In the genomic region with DNA sequence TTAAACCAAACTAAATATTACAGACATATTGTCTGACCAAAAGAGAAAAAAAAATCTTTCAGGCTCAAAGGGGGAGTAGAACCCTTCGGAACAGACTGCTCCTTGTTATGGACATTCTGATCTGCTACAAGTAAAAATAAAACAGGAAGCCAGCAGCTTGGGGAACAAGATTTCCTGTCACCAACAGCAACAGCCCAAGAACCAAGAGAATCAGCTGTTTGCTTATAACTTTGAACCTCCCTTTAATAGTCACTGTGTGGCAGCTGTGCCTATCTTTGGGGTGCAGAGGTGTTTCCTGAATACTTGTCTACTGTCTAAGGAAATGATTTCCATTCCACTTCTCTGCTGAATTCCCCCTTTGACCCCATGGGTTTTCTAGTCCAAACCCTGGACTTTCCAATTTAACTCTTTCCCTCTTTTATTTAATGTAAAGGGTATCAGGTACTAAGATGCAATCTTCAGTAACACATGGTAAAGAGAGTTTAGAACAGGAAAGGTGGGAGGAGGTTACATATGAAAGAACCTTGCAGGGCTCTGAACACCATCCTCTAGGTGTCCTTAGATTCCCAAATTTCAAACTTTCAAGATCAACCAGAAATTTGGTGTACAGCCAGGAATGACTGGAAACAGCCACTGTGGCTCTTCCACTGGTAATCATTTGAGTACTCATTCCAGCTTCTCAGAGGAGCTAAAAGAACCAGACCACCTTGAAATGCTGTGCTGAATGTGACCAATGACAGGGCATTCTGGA, we compare ENCODE assay signal across 8 cellular contexts. TPM values are rescaled to one million over a fixed set of nuclear protein-coding genes. Genes with fewer than 3 reads are reported as not detected.
DNase-seq lines count a peak whose midpoint lies in the region; ATAC-seq and TF ChIP-seq lines count a peak whose summit lies in the region.

No MANE protein-coding gene starts in this region.

- ATAC-seq in lower lobe of right lung = peak; percentile 56 to 59
- no peak for ATAC-seq in HG03439 (IDR thresholded peaks at IDR 0.05; ENCODE audit: unreplicated experiment)

- H3K27ac ChIP-seq in mammary epithelial cell (ENCODE audit: insufficient read depth, low read depth, low read length) = no peak overlapping the region
- peak overlapping the region; percentile 86 for H3K27ac ChIP-seq in lower lobe of right lung
- H3K27ac ChIP-seq in urinary bladder (ENCODE audit: low read depth) = peak overlapping the region; percentile 66

- no peaks in the 10 kb centered on the region for H3K27me3 ChIP-seq in mammary epithelial cell (ENCODE audit: insufficient read depth, low read length)
- no peaks in the 10 kb centered on the region for H3K27me3 ChIP-seq in lower lobe of right lung (ENCODE audit: low read depth)

- H3K4me3 Mint-ChIP-seq in MCF 10A (ENCODE audit: unreplicated experiment) = no peak overlapping the region

- intact Hi-C loops in MCF 10A (cut with micrococcal nuclease) = no loop called here
- intact Hi-C loops in mammary epithelial cell (cut with micrococcal nuclease) = no loop called here
- intact Hi-C loops in lower lobe of right lung (cut with DNase I) = no loop called here

- no peaks in the 10 kb centered on the region for H4K20me1 ChIP-seq in mammary epithelial cell (ENCODE audit: insufficient read depth, low read length)

- in situ Hi-C loops in mammary epithelial cell (cut with MboI; ENCODE audit: low sequenced_read_pairs in 2 of 2) (no loop called here), astrocyte of the cerebellum (cut with HindIII; ENCODE audit: low sequenced_read_pairs) (no loop called here)

- no peaks in the 10 kb centered on the region for H3K9me3 ChIP-seq in mammary epithelial cell (replicated peaks; ENCODE audit: insufficient read depth, low read length)
- no peaks in the 10 kb centered on the region for H3K9me3 ChIP-seq in lower lobe of right lung

- CTCF ChIA-PET in MCF 10A (lab: Yijun Ruan, JAX) = interaction anchor here (0.6 to 1.2 kb wide), 6 partner anchors 9 to 253 kb away, joined by 3 to 5 read pairs (median 4); no protein-coding TSS in a partner anchor
- CTCF ChIA-PET in mammary epithelial cell (lab: Charles Lee; ENCODE audit: low non-redundant PET) = no interaction called here

- no peaks in the 10 kb centered on the region for H3K27me3 Mint-ChIP-seq in MCF 10A (ENCODE audit: insufficient read depth, unreplicated experiment)

- POLR2A ChIA-PET in MCF 10A (lab: Yijun Ruan, JAX) = interaction anchor here (0.6 to 1.5 kb wide), 2 partner anchors 59 to 238 kb away, joined by 3 read pairs; a partner anchor contains a TSS

- peaks cover 16% of the 10 kb centered on the region for H3K4me1 Mint-ChIP-seq in MCF 10A (ENCODE audit: insufficient read depth, unreplicated experiment)

- H3K79me2 ChIP-seq in mammary epithelial cell (ENCODE audit: insufficient read depth, low read length) = peaks cover 92% of the 10 kb centered on the region

- DNase-seq in MCF 10A (ENCODE audit: unreplicated experiment) (peak; percentile 18), mammary epithelial cell (no peak), astrocyte of the cerebellum (ENCODE audit: low read depth) (peak; percentile 44), lower lobe of right lung (no peak), iPS-NIHi7 (ENCODE audit: extremely low spot score) (no peak), COLO668 (lab: John Stamatoyannopoulos, UW; ENCODE audit: unreplicated experiment) (no peak)

- TF ChIP-seq CTCF in MCF 10A (IDR thresholded peaks at IDR 0.05; ENCODE audit: unreplicated experiment) (no peak), mammary epithelial cell (conservative IDR thresholded peaks at IDR 0.05 in 1 of 2, IDR thresholded peaks at IDR 0.05 in 1 of 2; ENCODE audit: extremely low read depth in 1 of 2, insufficient read depth in 1 of 2, low read depth in 1 of 2, low read length in 2 of 2) (peak in 1 of 2 donors; percentile 11), astrocyte of the cerebellum (IDR thresholded peaks at IDR 0.05; ENCODE audit: low read depth, low read length, missing control alignments) (peak; percentile 25), lower lobe of right lung (IDR thresholded peaks at IDR 0.05) (no peak)

- H3K36me3 ChIP-seq in mammary epithelial cell (ENCODE audit: insufficient read depth, low read length) (peaks cover 13% of the 10 kb centered on the region), lower lobe of right lung (peaks cover 16% of the 10 kb centered on the region), urinary bladder (ENCODE audit: insufficient read depth) (no peaks in the 10 kb centered on the region)

- no peak overlapping the region for H2AFZ ChIP-seq in mammary epithelial cell (ENCODE audit: low read depth, low read length)

- H3K27ac Mint-ChIP-seq in MCF 10A (ENCODE audit: low read depth, unreplicated experiment) = no peak overlapping the region

- 50% methylated on average over 1 of the region's 1 CpG for WGBS in mammary epithelial cell (ENCODE audit: low coverage, missing lambda C conversion rate)
- WGBS in urinary bladder = 13% methylated on average over 1 of the region's 1 CpG

- H3K36me3 Mint-ChIP-seq in MCF 10A (ENCODE audit: insufficient read depth, unreplicated experiment) = peaks cover 38% of the 10 kb centered on the region

- H3K9ac ChIP-seq in mammary epithelial cell (ENCODE audit: insufficient read depth, low read length) = no peak overlapping the region

- no peaks in the 10 kb centered on the region for H3K9me3 Mint-ChIP-seq in MCF 10A (ENCODE audit: unreplicated experiment)

- dilution Hi-C loops in mammary epithelial cell (cut with HindIII; ENCODE audit: low sequenced_read_pairs) = no loop called here

- H3K4me3 ChIP-seq in mammary epithelial cell (replicated peaks in 1 of 3; ENCODE audit: insufficient read depth in 1 of 3, low read depth in 2 of 3, low read length in 3 of 3) (no peak overlapping the region), astrocyte of the cerebellum (ENCODE audit: low read depth, low read length) (no peak overlapping the region), lower lobe of right lung (no peak overlapping the region), urinary bladder (ENCODE audit: low read depth, low read length) (no peak overlapping the region)

- H3K4me1 ChIP-seq in mammary epithelial cell (ENCODE audit: insufficient read depth, low read length) (peaks cover 5% of the 10 kb centered on the region), lower lobe of right lung (peaks cover 96% of the 10 kb centered on the region), urinary bladder (ENCODE audit: insufficient read depth) (no peaks in the 10 kb centered on the region)

- H3K4me2 ChIP-seq in mammary epithelial cell (ENCODE audit: insufficient read depth, low read depth, low read length) = no peak overlapping the region

- BruUV-seq in MCF 10A (replicated peaks; lab: Mats Ljungman, UMichigan) = no TSS peak
- no TSS peak for BruUV-seq in mammary epithelial cell (replicated peaks; lab: Mats Ljungman, UMichigan)

RNA-seq across cellular contexts. Expression of a gene that starts 38.7 kb away (rescaled TPM):
- 0.47 and 0.65 TPM in 2 replicates for total RNA-seq in MCF 10A (2022)
- total RNA-seq in mammary epithelial cell = 1 to 10 TPM in 1 of 2 donors, under 1 TPM in 1; 0.50 to 2.3 TPM
- polyA plus RNA-seq in mammary epithelial cell = 3.1 TPM
- not detected for polyA minus RNA-seq in mammary epithelial cell
- 0.18 TPM for total RNA-seq in lower lobe of right lung
- total RNA-seq in urinary bladder = 0.16 TPM
- polyA plus RNA-seq in urinary bladder = 1.8 TPM

RNA-seq across cellular contexts. Expression of a gene that starts 47.9 kb away (rescaled TPM):
- total RNA-seq in MCF 10A (2022) (0.23 TPM in 1 of 2 replicates, not detected in the other), mammary epithelial cell (1 to 10 TPM; 1.7 to 2.7 TPM), lower lobe of right lung (6.8 TPM), urinary bladder (not detected)
- polyA plus RNA-seq in mammary epithelial cell (1.4 TPM), urinary bladder (0.06 TPM)
- 8.2 TPM for polyA minus RNA-seq in mammary epithelial cell

RNA-seq across cellular contexts. Expression of a gene that starts 56.5 kb away (rescaled TPM):
- total RNA-seq in MCF 10A (2022) (not detected in 2 replicates), mammary epithelial cell (not detected), lower lobe of right lung (1,125 TPM), urinary bladder (not detected)
- polyA plus RNA-seq in mammary epithelial cell (not detected), urinary bladder (4.5 TPM)
- polyA minus RNA-seq in mammary epithelial cell = not detected

RNA-seq across cellular contexts. Expression of a gene that starts 58.9 kb away (rescaled TPM):
- total RNA-seq in MCF 10A (2022) = 131 and 154 TPM in 2 replicates
- 100 to 1,000 TPM in 1 of 2 donors, 10 to 100 TPM in 1; 32.2 to 138 TPM for total RNA-seq in mammary epithelial cell
- polyA plus RNA-seq in mammary epithelial cell = 58.1 TPM
- polyA minus RNA-seq in mammary epithelial cell = 246 TPM
- 159 TPM for total RNA-seq in lower lobe of right lung
- total RNA-seq in urinary bladder = 40.7 TPM
- 83.6 TPM for polyA plus RNA-seq in urinary bladder

Comparison
In these comparisons a context has a peak if more than half of its experiments do, and no peak if none do; other contexts are left out.
1. DNase-seq: peak in MCF 10A (single experiment) and astrocyte of the cerebellum (single experiment); none in mammary epithelial cell (single experiment), lower lobe of right lung (single experiment), iPS-NIHi7 (single experiment) and COLO668 (single experiment).
2. RNA of a gene that starts 56.5 kb away (total RNA-seq): 1,125 TPM in lower lobe of right lung (single experiment); not detected in urinary bladder (single experiment), not detected in mammary epithelial cell and not detected in MCF 10A; every median in the first group is over 100 times any median in the second.